In the genomic region with DNA sequence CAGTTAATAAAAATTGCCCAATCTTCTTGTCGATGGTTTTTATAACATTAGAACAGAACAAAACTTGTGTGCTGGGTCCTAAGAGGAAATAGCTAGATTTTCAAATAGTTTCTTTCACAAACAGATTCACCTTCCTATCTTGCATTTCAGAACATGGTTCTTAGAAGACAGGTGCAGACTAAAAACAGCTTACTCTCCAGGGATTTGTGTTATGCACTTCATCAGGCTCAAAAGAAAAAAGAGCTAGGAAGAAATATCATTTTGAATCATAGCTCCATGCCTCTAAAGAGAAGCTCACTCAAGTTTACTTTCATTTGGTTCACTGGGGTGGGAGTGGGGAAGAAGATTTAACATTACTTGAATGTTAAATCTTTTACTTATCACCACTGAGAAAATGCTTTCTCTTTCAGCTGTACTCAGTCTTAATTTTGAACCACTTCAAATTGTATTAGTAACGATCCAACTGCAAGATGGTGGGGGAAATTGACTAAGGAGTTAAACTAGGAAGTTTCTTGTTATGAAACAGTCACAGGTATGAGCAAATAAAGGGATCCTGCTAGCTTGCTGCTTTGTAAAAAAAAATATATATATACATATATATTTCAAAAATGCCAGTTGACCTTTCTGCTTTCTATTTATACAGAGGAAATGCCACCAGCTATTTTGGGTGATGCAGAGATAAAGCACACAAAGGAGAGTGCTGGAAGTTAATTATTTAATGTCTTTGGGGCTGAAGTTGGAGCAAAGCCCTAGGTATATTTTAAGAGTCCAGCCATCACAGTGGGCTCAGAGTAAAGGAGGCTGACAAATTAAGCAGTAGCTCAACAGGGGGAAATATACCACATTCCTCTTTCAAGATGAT, we compare ENCODE assay signal across 17 cellular contexts. TPM values are rescaled to one million over a fixed set of nuclear protein-coding genes. Genes with fewer than 3 reads are reported as not detected.
A peak's percentile ranks its signal among the peaks of the same experiment; 100 is the strongest.
DNase-seq lines count a peak whose midpoint lies in the region; ATAC-seq and TF ChIP-seq lines count a peak whose summit lies in the region.
"Had no signal": no experiment of that assay in that cellular context is flagged by ENCODE, and none has a peak within 500 bp of the region (broad histone marks: within the 10 kb centered on the region; RNA-seq: fewer than 3 reads in every experiment).

No MANE protein-coding gene starts in this region.

- H3K27ac Mint-ChIP-seq in T-helper 2 cell treated with Interferon-gamma antibody and Interleukin-4, amounts not matched to agents 5 μg/mL and 100 μg/mL, for 36 hours = no peak overlapping the region
- H3K27ac Mint-ChIP-seq: activated CD8-positive, alpha-beta T cell treated with anti-CD3 and anti-CD28 coated beads for 36 hours; effector memory CD8-positive, alpha-beta T cell; naive thymus-derived CD4-positive, alpha-beta T cell had no signal

- WGBS in hepatocyte (ENCODE audit: low lambda C conversion rate, missing lambda C conversion rate) = 82% methylated on average over 2 of the region's 2 CpGs

- H2AFZ ChIP-seq in Karpas-422 (ENCODE audit: low read length) (no peak overlapping the region), hepatocyte (no peak overlapping the region)

- H3K27ac ChIP-seq in BLaER1 (peak overlapping the region; percentile 45), Karpas-422 (ENCODE audit: low read length) (no peak overlapping the region), hepatocyte (no peak overlapping the region)
- H3K27ac ChIP-seq in effector memory CD4-positive, alpha-beta T cell (ENCODE audit: insufficient read depth, low read length, poor library complexity, severe bottlenecking) = no peak overlapping the region

- H3K79me2 ChIP-seq in Karpas-422 (ENCODE audit: low read length) = no peaks in the 10 kb centered on the region
- H3K79me2 ChIP-seq in hepatocyte = no peaks in the 10 kb centered on the region

- H3K27me3 Mint-ChIP-seq in T-helper 2 cell treated with Interferon-gamma antibody and Interleukin-4, amounts not matched to agents 5 μg/mL and 100 μg/mL, for 36 hours (ENCODE audit: low read depth) = peaks cover 5% of the 10 kb centered on the region

- no peaks in the 10 kb centered on the region for H3K9me3 Mint-ChIP-seq in T-helper 2 cell treated with Interferon-gamma antibody and Interleukin-4, amounts not matched to agents 5 μg/mL and 100 μg/mL, for 36 hours
- H3K9me3 Mint-ChIP-seq: activated CD8-positive, alpha-beta T cell treated with anti-CD3 and anti-CD28 coated beads for 36 hours; effector memory CD8-positive, alpha-beta T cell had no signal

- H3K9me2 ChIP-seq in Karpas-422 (replicated peaks; ENCODE audit: insufficient read depth, low read length) = no peaks in the 10 kb centered on the region
- no peaks in the 10 kb centered on the region for H3K9me2 ChIP-seq in hepatocyte (replicated peaks; ENCODE audit: insufficient read depth)

- H3K9ac ChIP-seq in BLaER1 (peak overlapping the region; percentile 4; the same call in 1 of the 2 replicates), Karpas-422 (ENCODE audit: low read length) (no peak overlapping the region)

- H4K20me1 ChIP-seq in BLaER1 (no peaks in the 10 kb centered on the region), Karpas-422 (ENCODE audit: insufficient read depth, low read depth, low read length) (no peaks in the 10 kb centered on the region), hepatocyte (ENCODE audit: insufficient read depth, poor library complexity, severe bottlenecking) (no peaks in the 10 kb centered on the region)

- H3K9me3 ChIP-seq in BLaER1 = no peaks in the 10 kb centered on the region
- H3K9me3 ChIP-seq in Karpas-422 (ENCODE audit: low read length) = no peaks in the 10 kb centered on the region
- H3K9me3 ChIP-seq in effector memory CD4-positive, alpha-beta T cell (ENCODE audit: control insufficient read depth, low read length) = no peaks in the 10 kb centered on the region
- no peaks in the 10 kb centered on the region for H3K9me3 ChIP-seq in hepatocyte (ENCODE audit: low read depth)

- no peak overlapping the region for H3K4me3 Mint-ChIP-seq in T-helper 2 cell treated with Interferon-gamma antibody and Interleukin-4, amounts not matched to agents 5 μg/mL and 100 μg/mL, for 36 hours
- H3K4me3 Mint-ChIP-seq: activated CD8-positive, alpha-beta T cell treated with anti-CD3 and anti-CD28 coated beads for 36 hours; effector memory CD8-positive, alpha-beta T cell; naive thymus-derived CD4-positive, alpha-beta T cell had no signal

- H3K4me3 ChIP-seq in BLaER1 (no peak overlapping the region), Karpas-422 (ENCODE audit: low read length) (no peak overlapping the region), hepatocyte (no peak overlapping the region)
- H3K4me3 ChIP-seq in effector memory CD4-positive, alpha-beta T cell (ENCODE audit: insufficient read depth, low read depth, low read length, poor library complexity, severe bottlenecking) = no peak overlapping the region

- ATAC-seq in GM18511 (IDR thresholded peaks at IDR 0.05; ENCODE audit: unreplicated experiment) (peak; percentile 59), left ventricle myocardium superior (peak; percentile 30)
- ATAC-seq: activated CD8-positive, alpha-beta T cell treated with anti-CD3 and anti-CD28 coated beads for 36 hours; effector memory CD8-positive, alpha-beta T cell; naive thymus-derived CD4-positive, alpha-beta T cell had no signal

- H3K36me3 ChIP-seq in BLaER1 = no peaks in the 10 kb centered on the region
- H3K36me3 ChIP-seq in Karpas-422 (ENCODE audit: insufficient read depth, low read length) = no peaks in the 10 kb centered on the region
- H3K36me3 ChIP-seq in effector memory CD4-positive, alpha-beta T cell (ENCODE audit: control insufficient read depth, insufficient read depth, low read length) = no peaks in the 10 kb centered on the region
- no peaks in the 10 kb centered on the region for H3K36me3 ChIP-seq in hepatocyte (replicated peaks; ENCODE audit: insufficient read depth, low read depth)

- peaks cover 37% of the 10 kb centered on the region for H3K4me1 ChIP-seq in BLaER1
- H3K4me1 ChIP-seq in Karpas-422 (ENCODE audit: low read length) = peaks cover 8% of the 10 kb centered on the region
- H3K4me1 ChIP-seq in effector memory CD4-positive, alpha-beta T cell (ENCODE audit: control insufficient read depth, insufficient read depth, low read length, poor library complexity, severe bottlenecking) = no peaks in the 10 kb centered on the region
- no peaks in the 10 kb centered on the region for H3K4me1 ChIP-seq in hepatocyte (ENCODE audit: insufficient read depth)

- H3K4me1 Mint-ChIP-seq in T-helper 2 cell treated with Interferon-gamma antibody and Interleukin-4, amounts not matched to agents 5 μg/mL and 100 μg/mL, for 36 hours (ENCODE audit: low read depth) = peaks cover 8% of the 10 kb centered on the region

- H3K27me3 ChIP-seq in BLaER1 = no peaks in the 10 kb centered on the region
- H3K27me3 ChIP-seq in Karpas-422 (ENCODE audit: low read length) = no peaks in the 10 kb centered on the region
- H3K27me3 ChIP-seq in effector memory CD4-positive, alpha-beta T cell (replicated peaks; ENCODE audit: control insufficient read depth, insufficient read depth, low read length, poor library complexity, severe bottlenecking) = no peaks in the 10 kb centered on the region
- no peaks in the 10 kb centered on the region for H3K27me3 ChIP-seq in hepatocyte

- H3K4me2 ChIP-seq in BLaER1 = peak overlapping the region; percentile 67
- H3K4me2 ChIP-seq in Karpas-422 (ENCODE audit: low read depth, low read length, poor library complexity, severe bottlenecking) = peak overlapping the region; percentile 30
- H3K4me2 ChIP-seq in hepatocyte = no peak overlapping the region

- DNase-seq in Karpas-422 (no peak), left ventricle myocardium superior (no peak), hepatocyte (ENCODE audit: low spot score) (no peak)
- no peak for DNase-seq in effector memory CD4-positive, alpha-beta T cell
- no peak for DNase-seq in T-helper 2 cell treated with Interferon-gamma antibody and Interleukin-4, amounts not matched to agents 5 μg/mL and 100 μg/mL, for 36 hours (ENCODE audit: low spot score)
- no peak for DNase-seq in activated effector memory CD4-positive, alpha-beta T cell treated with anti-CD3 and anti-CD28 coated beads, Interleukin-2, amount 50 U/mL, for 16 hours
- DNase-seq: activated CD8-positive, alpha-beta T cell treated with anti-CD3 and anti-CD28 coated beads for 36 hours; caudate nucleus; DMS153; effector memory CD8-positive, alpha-beta T cell; KG1; naive thymus-derived CD4-positive, alpha-beta T cell; NCI-H446 treated with DMSO at 0.1 percent for 48 hours; substantia nigra; SW 1271 had no signal

- TF ChIP-seq CTCF in hepatocyte (IDR thresholded peaks at IDR 0.05; ENCODE audit: poor library complexity) = no peak

- intact Hi-C loops in left ventricle myocardium superior (cut with micrococcal nuclease) = no loop called here

- no peaks in the 10 kb centered on the region for H3K36me3 Mint-ChIP-seq in T-helper 2 cell treated with Interferon-gamma antibody and Interleukin-4, amounts not matched to agents 5 μg/mL and 100 μg/mL, for 36 hours (ENCODE audit: low read depth)

RNA-seq across cellular contexts. Expression of a gene that starts 28.3 kb away (rescaled TPM):
- 0.93 and 3.1 TPM in 2 replicates for total RNA-seq in Karpas-422 (2014; rRNA removed; shearing (Covaris generic); ENCODE audit: low replicate concordance)
- total RNA-seq in left ventricle myocardium superior (26.0 TPM), hepatocyte (32.5 and 33.5 TPM in 2 replicates)
- 27.8 and 29.3 TPM in 2 replicates for polyA plus RNA-seq in hepatocyte
